15 cellular contexts compared by ENCODE assay signal in the genomic region with DNA sequence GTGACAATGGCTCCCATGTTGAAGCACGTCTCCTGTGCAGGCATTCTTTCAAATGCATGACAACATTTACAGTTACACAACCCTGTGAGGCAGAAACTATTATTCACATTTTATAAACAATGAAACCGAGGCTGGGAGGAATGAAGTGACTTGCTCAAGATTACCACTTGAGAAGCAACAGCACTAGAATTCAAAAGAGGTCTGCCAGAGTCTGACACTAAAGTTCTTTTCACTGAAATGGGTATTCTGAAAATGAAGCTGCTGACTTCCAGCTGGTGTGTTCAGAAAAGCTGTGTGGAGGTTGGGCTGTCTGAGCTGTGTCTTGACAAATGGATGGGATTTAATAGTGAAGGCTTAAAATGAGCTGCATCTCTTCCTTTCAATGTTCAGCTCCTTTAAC.
DNase-seq lines count a peak whose midpoint lies in the region; ATAC-seq and TF ChIP-seq lines count a peak whose summit lies in the region.
"Had no signal": no experiment of that assay in that cellular context is flagged by ENCODE, and none has a peak within 500 bp of the region (broad histone marks: within the 10 kb centered on the region; RNA-seq: fewer than 3 reads in every experiment).

No MANE protein-coding gene starts in this region.

- no peak for TF ChIP-seq RAD21 in IMR-90 (IDR thresholded peaks at IDR 0.05; ENCODE audit: low read length)

- CTCF ChIA-PET in AG04449 (lab: Yijun Ruan, JAX) (interaction anchor here (1.1 kb wide), 1 partner anchor 14 kb away, joined by 3 read pairs; no protein-coding TSS in a partner anchor), IMR-90 (lab: Yijun Ruan, JAX) (no interaction called here)

- WGBS in IMR-90 (ENCODE audit: extremely low coverage in 2 of 2, insufficient read length in 1 of 2), 2 experiments = no CpG with 5 or more reads among the region's 2 CpGs

- peak overlapping the region; percentile 87 for H2BK5ac ChIP-seq in IMR-90 (ENCODE audit: low read depth, low read length, poor library complexity, severe bottlenecking)

- peak overlapping the region; percentile 82 for H3K4ac ChIP-seq in IMR-90 (ENCODE audit: low read depth, low read length)

- H3K9me1 ChIP-seq in IMR-90 (ENCODE audit: insufficient read depth, low read length) = peaks cover 14% of the 10 kb centered on the region

- ATAC-seq in IMR-90 (ENCODE audit: low read depth) (peak; percentile 71), GM19324 (IDR thresholded peaks at IDR 0.05; ENCODE audit: low FRiP score, unreplicated experiment) (no peak)
- ATAC-seq: A549; activated CD4-positive, CD25-positive, alpha-beta regulatory T cell treated with anti-CD3 and anti-CD28 coated beads, Interleukin-2, amount 50 U/mL, for 24 hours had no signal

- H2AK9ac ChIP-seq in IMR-90 (replicated peaks; ENCODE audit: low read depth, low read length, poor library complexity) = no peak overlapping the region

- no peaks in the 10 kb centered on the region for H4K20me1 ChIP-seq in IMR-90 (ENCODE audit: insufficient read depth, low read length)

- peak overlapping the region; percentile 54 for H3K23ac ChIP-seq in IMR-90 (ENCODE audit: low read depth, low read length)

- dilution Hi-C loops in IMR-90 (cut with HindIII; ENCODE audit: low sequenced_read_pairs, unreplicated experiment) = no loop called here

- BruUV-seq in IMR-90 (replicated peaks; lab: Mats Ljungman, UMichigan) = no TSS peak

- TF ChIP-seq CTCF in AG04449 (IDR thresholded peaks at IDR 0.05; ENCODE audit: insufficient read depth, low read length, missing control alignments) = no peak
- TF ChIP-seq CTCF in IMR-90 (conservative IDR thresholded peaks at IDR 0.05; ENCODE audit: low read depth, low read length) = no peak
- no peak for TF ChIP-seq CTCF in coronary artery (IDR thresholded peaks at IDR 0.05)

- peak overlapping the region; percentile 89 for H2BK120ac ChIP-seq in IMR-90 (ENCODE audit: low read depth, low read length)

- no peak overlapping the region for H3K4me3 ChIP-seq in AG04449 (ENCODE audit: low read depth, low read length)
- H3K4me3 ChIP-seq in IMR-90 (ENCODE audit: insufficient read depth, low read depth, low read length) = no peak overlapping the region
- H3K4me3 ChIP-seq in coronary artery = no peak overlapping the region
- no peak overlapping the region for H3K4me3 ChIP-seq in effector memory CD4-positive, alpha-beta T cell (ENCODE audit: insufficient read depth, low read depth, low read length, poor library complexity, severe bottlenecking)
- H3K4me3 ChIP-seq: A549 had no signal

- peak overlapping the region; percentile 89; the same call in 1 of the 2 replicates for H4K5ac ChIP-seq in IMR-90 (ENCODE audit: low read depth, low read length)

- peak overlapping the region; percentile 40 to 78 for H4K8ac ChIP-seq in IMR-90 (ENCODE audit: low read depth in 2 of 2, low read length in 2 of 2)

- H3K36me3 ChIP-seq in IMR-90 (ENCODE audit: control insufficient read depth, insufficient read depth, low read length) = peaks cover 10% of the 10 kb centered on the region; the same call in 1 of the 2 replicates
- H3K36me3 ChIP-seq in effector memory CD4-positive, alpha-beta T cell (ENCODE audit: control insufficient read depth, insufficient read depth, low read length) = no peaks in the 10 kb centered on the region

- peak overlapping the region; percentile 69; the same call in 1 of the 2 replicates for H3K9ac ChIP-seq in IMR-90 (ENCODE audit: low read depth, low read length)

- TF ChIP-seq POLR2A in IMR-90 (IDR thresholded peaks at IDR 0.05; ENCODE audit: low read depth, low read length) = no peak

- peak overlapping the region; percentile 67; the same call in 1 of the 2 replicates for H3K56ac ChIP-seq in IMR-90 (ENCODE audit: extremely low read depth, insufficient read depth, low read length)

- H3K18ac ChIP-seq in IMR-90 (ENCODE audit: low read depth, low read length) = peak overlapping the region; percentile 91; the same call in 1 of the 2 replicates

- peak overlapping the region; percentile 7; the same call in 1 of the 2 replicates for H3K4me2 ChIP-seq in IMR-90 (ENCODE audit: low read depth, low read length)
- H3K4me2 ChIP-seq: A549 had no signal

- peaks cover 5 to 35% of the 10 kb centered on the region in 2 experiments; a peak in 3 of 4 replicates for H3K79me1 ChIP-seq in IMR-90 (ENCODE audit: low read depth in 1 of 2, low read length in 2 of 2)

- H3K27me3 ChIP-seq in IMR-90 (ENCODE audit: control insufficient read depth, insufficient read depth, low read length) = no peaks in the 10 kb centered on the region
- H3K27me3 ChIP-seq in effector memory CD4-positive, alpha-beta T cell (replicated peaks; ENCODE audit: control insufficient read depth, insufficient read depth, low read length, poor library complexity, severe bottlenecking) = no peaks in the 10 kb centered on the region

- peak overlapping the region; percentile 72; the same call in 1 of the 2 replicates for H2AK5ac ChIP-seq in IMR-90 (ENCODE audit: low read depth, low read length)

- H4K91ac ChIP-seq in IMR-90 (ENCODE audit: insufficient read depth, low read depth, low read length) = peak overlapping the region; percentile 82

- H3K27ac ChIP-seq in IMR-90 (ENCODE audit: insufficient read depth, low read length) (peak overlapping the region; percentile 95), coronary artery (no peak overlapping the region)
- no peak overlapping the region for H3K27ac ChIP-seq in effector memory CD4-positive, alpha-beta T cell (ENCODE audit: insufficient read depth, low read length, poor library complexity, severe bottlenecking)
- H3K27ac ChIP-seq: A549 had no signal

- intact Hi-C loops in IMR-90 (cut with micrococcal nuclease) = loop anchor here (5.0 kb wide), 1 partner anchor 102 kb away; a partner anchor contains a TSS

- H3K9me3 ChIP-seq in IMR-90 (ENCODE audit: control insufficient read depth, insufficient read depth, low read length) = peaks cover 3% of the 10 kb centered on the region; the same call in 1 of the 2 replicates
- H3K9me3 ChIP-seq in effector memory CD4-positive, alpha-beta T cell (ENCODE audit: control insufficient read depth, low read length) = no peaks in the 10 kb centered on the region
- H3K9me3 ChIP-seq: A549 had no signal

- peak overlapping the region; percentile 74; the same call in 2 of the 3 replicates for H2BK15ac ChIP-seq in IMR-90 (ENCODE audit: low read depth, low read length)

- no peak overlapping the region for H2AFZ ChIP-seq in IMR-90 (replicated peaks; ENCODE audit: low read length, poor library complexity)

- DNase-seq in AG04449 (ENCODE audit: low read depth, low spot score) = peak; percentile 53
- DNase-seq in IMR-90 = peak; percentile 94
- peak; percentile 52 for DNase-seq in epidermal melanocyte (ENCODE audit: insufficient read length, low spot score)
- DNase-seq in iris pigment epithelial cell (ENCODE audit: low read depth) = peak; percentile 92
- no peak for DNase-seq in SHP77 treated with DMSO at 0.1 percent for 48 hours (lab: John Stamatoyannopoulos, UW)
- no peak for DNase-seq in coronary artery (ENCODE audit: low spot score)
- DNase-seq in effector memory CD4-positive, alpha-beta T cell = no peak
- DNase-seq: DMS153; effector CD8-positive, alpha-beta T cell; midbrain; posterior cingulate gyrus; stimulated activated CD8-positive, alpha-beta memory T cell treated with anti-CD3 and anti-CD28 coated beads, Interleukin-4, amount 100 ng/mL, for 48 hours had no signal

- in situ Hi-C loops in IMR-90 (cut with MboI; ENCODE audit: low sequenced_read_pairs) = no loop called here

- POLR2A ChIA-PET in AG04449 (lab: Yijun Ruan, JAX) (no interaction called here), IMR-90 (lab: Charles Lee; ENCODE audit: unreplicated experiment) (no interaction called here)

- H3K14ac ChIP-seq in IMR-90 (replicated peaks; ENCODE audit: low read depth, low read length) = peak overlapping the region; percentile 66

- H3K4me1 ChIP-seq in IMR-90 (ENCODE audit: control insufficient read depth, insufficient read depth, low read length) = peaks cover 24% of the 10 kb centered on the region
- no peaks in the 10 kb centered on the region for H3K4me1 ChIP-seq in effector memory CD4-positive, alpha-beta T cell (ENCODE audit: control insufficient read depth, insufficient read depth, low read length, poor library complexity, severe bottlenecking)
- H3K4me1 ChIP-seq: A549 had no signal

- H2BK20ac ChIP-seq in IMR-90 (ENCODE audit: low read depth, low read length) = peak overlapping the region; percentile 83

TF ChIP-seq in IMR-90, 13 proteins besides CTCF, POLR2A, EP300 and RAD21 (continues in another document):
- TF ChIP-seq, protein P1, sequence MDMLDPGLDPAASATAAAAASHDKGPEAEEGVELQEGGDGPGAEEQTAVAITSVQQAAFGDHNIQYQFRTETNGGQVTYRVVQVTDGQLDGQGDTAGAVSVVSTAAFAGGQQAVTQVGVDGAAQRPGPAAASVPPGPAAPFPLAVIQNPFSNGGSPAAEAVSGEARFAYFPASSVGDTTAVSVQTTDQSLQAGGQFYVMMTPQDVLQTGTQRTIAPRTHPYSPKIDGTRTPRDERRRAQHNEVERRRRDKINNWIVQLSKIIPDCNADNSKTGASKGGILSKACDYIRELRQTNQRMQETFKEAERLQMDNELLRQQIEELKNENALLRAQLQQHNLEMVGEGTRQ (IDR thresholded peaks at IDR 0.05; ENCODE audit: low read depth, low read length) = no peak
- TF ChIP-seq MAZ (IDR thresholded peaks at IDR 0.05; ENCODE audit: borderline replicate concordance, low read depth, low read length) (no peak), BHLHE40 (IDR thresholded peaks at IDR 0.05; ENCODE audit: low read depth, low read length) (peak; percentile 47), MXI1 (IDR thresholded peaks at IDR 0.05; ENCODE audit: borderline replicate concordance, low read depth, low read length) (peak; percentile 50; the same call in 1 of the 2 replicates), CHD1 (IDR thresholded peaks at IDR 0.05; ENCODE audit: low read depth, low read length) (no peak), SMC3 (IDR thresholded peaks at IDR 0.05; ENCODE audit: low read depth, low read length) (no peak), FOS (IDR thresholded peaks at IDR 0.05; ENCODE audit: low read depth, low read length) (peak; percentile 52; the same call in 1 of the 2 replicates), MAFK (IDR thresholded peaks at IDR 0.05; ENCODE audit: low read depth, low read length) (no peak), NFE2L2 (IDR thresholded peaks at IDR 0.05; ENCODE audit: low read depth, low read length) (no peak), CEBPB (IDR thresholded peaks at IDR 0.05; ENCODE audit: low read depth, low read length) (peak; percentile 96)
- TF ChIP-seq, protein P2, sequence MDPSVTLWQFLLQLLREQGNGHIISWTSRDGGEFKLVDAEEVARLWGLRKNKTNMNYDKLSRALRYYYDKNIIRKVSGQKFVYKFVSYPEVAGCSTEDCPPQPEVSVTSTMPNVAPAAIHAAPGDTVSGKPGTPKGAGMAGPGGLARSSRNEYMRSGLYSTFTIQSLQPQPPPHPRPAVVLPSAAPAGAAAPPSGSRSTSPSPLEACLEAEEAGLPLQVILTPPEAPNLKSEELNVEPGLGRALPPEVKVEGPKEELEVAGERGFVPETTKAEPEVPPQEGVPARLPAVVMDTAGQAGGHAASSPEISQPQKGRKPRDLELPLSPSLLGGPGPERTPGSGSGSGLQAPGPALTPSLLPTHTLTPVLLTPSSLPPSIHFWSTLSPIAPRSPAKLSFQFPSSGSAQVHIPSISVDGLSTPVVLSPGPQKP (IDR thresholded peaks at IDR 0.05; ENCODE audit: borderline replicate concordance, low read depth, low read length) = no peak

Comparison
In these comparisons a context has a peak if more than half of its experiments do, and no peak if none do; other contexts are left out.
1. DNase-seq: peak in AG04449 (single experiment), IMR-90 (single experiment), epidermal melanocyte (single experiment) and iris pigment epithelial cell (single experiment); none in SHP77 treated with DMSO at 0.1 percent for 48 hours (single experiment), coronary artery (single experiment) and effector memory CD4-positive, alpha-beta T cell (0 of 3).